1 cellular context compared by ENCODE assay signal in genomic region chr9:90344013-90344412, GRCh38.
TF ChIP-seq lines count a peak whose summit lies in the region.

No MANE protein-coding gene starts in this region.

TF ChIP-seq in GM23338, 12 proteins besides CTCF, POLR2A, EP300 and RAD21 (continued from another document):
- no peak for TF ChIP-seq ZNF462 (CRISPR knock-in tag; IDR thresholded peaks at IDR 0.05)
- no peak for TF ChIP-seq ZNF114 (CRISPR knock-in tag; IDR thresholded peaks at IDR 0.05)
- TF ChIP-seq EZH2 (IDR thresholded peaks at IDR 0.05; ENCODE audit: low read depth, unreplicated experiment), result no peak
- TF ChIP-seq, protein P1, sequence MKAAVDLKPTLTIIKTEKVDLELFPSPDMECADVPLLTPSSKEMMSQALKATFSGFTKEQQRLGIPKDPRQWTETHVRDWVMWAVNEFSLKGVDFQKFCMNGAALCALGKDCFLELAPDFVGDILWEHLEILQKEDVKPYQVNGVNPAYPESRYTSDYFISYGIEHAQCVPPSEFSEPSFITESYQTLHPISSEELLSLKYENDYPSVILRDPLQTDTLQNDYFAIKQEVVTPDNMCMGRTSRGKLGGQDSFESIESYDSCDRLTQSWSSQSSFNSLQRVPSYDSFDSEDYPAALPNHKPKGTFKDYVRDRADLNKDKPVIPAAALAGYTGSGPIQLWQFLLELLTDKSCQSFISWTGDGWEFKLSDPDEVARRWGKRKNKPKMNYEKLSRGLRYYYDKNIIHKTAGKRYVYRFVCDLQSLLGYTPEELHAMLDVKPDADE (IDR thresholded peaks at IDR 0.05), result no peak
- TF ChIP-seq ZNF331 (CRISPR knock-in tag; IDR thresholded peaks at IDR 0.05; ENCODE audit: low read depth), result no peak
- TF ChIP-seq CREB1 (CRISPR knock-in tag; IDR thresholded peaks at IDR 0.05; ENCODE audit: low read depth), result no peak
- no peak for TF ChIP-seq REST (IDR thresholded peaks at IDR 0.05; ENCODE audit: unreplicated experiment)
- TF ChIP-seq STAT1 (IDR thresholded peaks at IDR 0.05; ENCODE audit: unreplicated experiment), result no peak
